Comparison of ENCODE assay signal across 21 cellular contexts in the genomic region with DNA sequence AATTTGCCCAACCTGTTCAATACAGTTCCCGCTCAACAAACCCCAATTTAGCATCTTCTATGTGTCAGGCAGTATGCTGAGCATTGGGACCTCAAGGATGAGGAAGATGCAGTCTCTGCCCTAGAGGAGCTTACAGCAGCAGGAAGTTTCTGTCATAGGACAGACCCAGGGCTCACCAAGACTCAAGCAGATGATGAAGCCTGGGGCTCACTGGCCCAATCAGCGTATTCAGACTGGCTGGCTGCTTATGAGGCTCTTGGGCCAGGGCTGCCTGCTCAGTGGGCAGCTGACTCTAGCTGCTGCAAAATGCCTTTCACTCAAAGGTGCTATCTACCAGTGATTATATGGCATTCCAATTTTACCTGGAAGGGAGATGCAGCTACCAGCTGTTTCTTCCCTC. TPM values are rescaled to one million over a fixed set of nuclear protein-coding genes. Genes with fewer than 3 reads are reported as not detected.
"Had no signal": no experiment of that assay in that cellular context is flagged by ENCODE, and none has a peak within 500 bp of the region (broad histone marks: within the 10 kb centered on the region; RNA-seq: fewer than 3 reads in every experiment).

No MANE protein-coding gene starts in this region.

- H3K4me2 ChIP-seq: PC-9 had no signal

- H3K9me3 Mint-ChIP-seq: activated B cell treated with CpG ODN at 0.5 μM for 24 hours; activated CD4-positive, alpha-beta T cell treated with anti-CD3 and anti-CD28 coated beads, Interleukin-2, amount 10 ng/mL, durations not matched to agents 24 days and 14 days; activated naive CD4-positive, alpha-beta T cell treated with anti-CD3 and anti-CD28 coated beads for 36 hours; activated T-helper 17 cell treated with anti-CD3 and anti-CD28 coated beads, Interleukin-2, amount 50 U/mL, for 72 hours had no signal

- DNase-seq: activated B cell treated with CpG ODN at 0.5 μM for 24 hours; activated CD4-positive, alpha-beta T cell treated with anti-CD3 and anti-CD28 coated beads for 1 hour; activated CD4-positive, alpha-beta T cell treated with anti-CD3 and anti-CD28 coated beads, Interleukin-2, amount 10 ng/mL, durations not matched to agents 24 days and 14 days; activated CD4-positive, alpha-beta T cell treated with anti-CD3 and anti-CD28 coated beads, Interleukin-2, amount 50 U/mL, for 48 hours; activated gamma-delta T cell; activated naive CD4-positive, alpha-beta T cell treated with anti-CD3 and anti-CD28 coated beads for 36 hours; activated T-cell treated with anti-CD3 and anti-CD28 coated beads for 4 hours; activated T-cell treated with anti-CD3 and anti-CD28 coated beads, Interleukin-2, amount 50 U/mL, for 48 hours; Kasumi-1; NCI-H1105 treated with DMSO at 0.1 percent for 48 hours; NCI-H1436 treated with DMSO at 0.1 percent for 48 hours; NCI-H187; NCI-H2081; NCI-H510A treated with DMSO at 0.1 percent for 48 hours; NCI-H69; PC-9; SHP77 treated with DMSO at 0.1 percent for 48 hours; T-helper 17 cell; T-helper 9 cell had no signal

- H3K4me3 Mint-ChIP-seq: activated B cell treated with CpG ODN at 0.5 μM for 24 hours; activated CD4-positive, alpha-beta T cell treated with anti-CD3 and anti-CD28 coated beads, Interleukin-2, amount 10 ng/mL, durations not matched to agents 24 days and 14 days; activated naive CD4-positive, alpha-beta T cell treated with anti-CD3 and anti-CD28 coated beads for 36 hours; activated naive CD8-positive, alpha-beta T cell; activated T-helper 17 cell treated with anti-CD3 and anti-CD28 coated beads, Interleukin-2, amount 50 U/mL, for 72 hours; T-helper 17 cell had no signal

- H2AFZ ChIP-seq: PC-9 had no signal

- H3K27ac ChIP-seq: PC-9 had no signal

- H3K27ac Mint-ChIP-seq: activated B cell treated with CpG ODN at 0.5 μM for 24 hours; activated CD4-positive, alpha-beta T cell treated with anti-CD3 and anti-CD28 coated beads, Interleukin-2, amount 10 ng/mL, durations not matched to agents 24 days and 14 days; activated naive CD4-positive, alpha-beta T cell treated with anti-CD3 and anti-CD28 coated beads for 36 hours; activated naive CD8-positive, alpha-beta T cell; activated T-helper 17 cell treated with anti-CD3 and anti-CD28 coated beads, Interleukin-2, amount 50 U/mL, for 72 hours; T-helper 17 cell had no signal

- H3K27me3 Mint-ChIP-seq: activated CD4-positive, alpha-beta T cell treated with anti-CD3 and anti-CD28 coated beads, Interleukin-2, amount 10 ng/mL, durations not matched to agents 24 days and 14 days; activated naive CD8-positive, alpha-beta T cell; activated T-helper 17 cell treated with anti-CD3 and anti-CD28 coated beads, Interleukin-2, amount 50 U/mL, for 72 hours had no signal

- ATAC-seq: activated T-helper 17 cell treated with anti-CD3 and anti-CD28 coated beads, Interleukin-2, amount 50 U/mL, for 72 hours; T-helper 17 cell had no signal

- H3K4me1 Mint-ChIP-seq: activated T-helper 17 cell treated with anti-CD3 and anti-CD28 coated beads, Interleukin-2, amount 50 U/mL, for 72 hours; T-helper 17 cell had no signal

- H3K36me3 Mint-ChIP-seq: activated naive CD8-positive, alpha-beta T cell had no signal

- H3K4me3 ChIP-seq: PC-9 had no signal

RNA-seq across cellular contexts. Expression of a gene that starts 2.1 kb away (rescaled TPM):
- total RNA-seq: activated B cell treated with CpG ODN at 0.5 μM for 24 hours; activated CD4-positive, alpha-beta T cell treated with anti-CD3 and anti-CD28 coated beads, Interleukin-2, amount 10 ng/mL, durations not matched to agents 24 days and 14 days; activated T-helper 17 cell treated with anti-CD3 and anti-CD28 coated beads, Interleukin-2, amount 50 U/mL, for 72 hours; T-helper 17 cell had no signal
